Comparison of ENCODE assay signal across 1 cellular context in genomic region chr9:70081120-70081495, GRCh38.
TF ChIP-seq lines count a peak whose summit lies in the region.

No MANE protein-coding gene starts in this region.

TF ChIP-seq in SK-N-SH, 30 proteins besides CTCF, POLR2A, EP300 and RAD21 (continued from another document):
- peak; percentile 16 for TF ChIP-seq PBX3 (IDR thresholded peaks at IDR 0.05)
